Comparison of ENCODE assay signal across 19 cellular contexts in genomic region chr2:18373664-18374063, GRCh38.
DNase-seq lines count a peak whose midpoint lies in the region; ATAC-seq, FAIRE-seq and TF ChIP-seq lines count a peak whose summit lies in the region.
"Had no signal": no experiment of that assay in that cellular context is flagged by ENCODE, and none has a peak within 500 bp of the region (broad histone marks: within the 10 kb centered on the region; RNA-seq: fewer than 3 reads in every experiment).

No MANE protein-coding gene starts in this region.

- H3K79me2 ChIP-seq in endothelial cell of umbilical vein (ENCODE audit: control insufficient read depth, insufficient read depth, low read length), result no peaks in the 10 kb centered on the region

- H3K9ac ChIP-seq in adipocyte (ENCODE audit: low read length) (no peak overlapping the region), endothelial cell of umbilical vein (replicated peaks; ENCODE audit: extremely low read depth, insufficient read depth, low read length) (no peak overlapping the region)

- no peaks in the 10 kb centered on the region for H4K20me1 ChIP-seq in endothelial cell of umbilical vein (replicated peaks; ENCODE audit: control insufficient read depth, extremely low read depth, insufficient read depth, low read length)

- TF ChIP-seq POLR2A in endothelial cell of umbilical vein (IDR thresholded peaks at IDR 0.05; ENCODE audit: low read depth, low read length), result no peak

- no peaks in the 10 kb centered on the region for H3K4me1 ChIP-seq in adipocyte (ENCODE audit: control insufficient read depth, insufficient read depth, low read length)
- H3K4me1 ChIP-seq in endothelial cell of umbilical vein (ENCODE audit: control insufficient read depth, extremely low read depth, insufficient read depth, low read length), result peaks cover 24% of the 10 kb centered on the region

- peak; percentile 62 for FAIRE-seq in endothelial cell of umbilical vein (lab: Jason Lieb, UNC)
- FAIRE-seq: GM18507, GM19239, H54 had no signal

- dilution Hi-C loops in endothelial cell of umbilical vein (cut with MboI; ENCODE audit: extremely low pct_ligation_motif_present, low sequenced_read_pairs), result no loop called here

- POLR2A ChIA-PET in AG04449 (lab: Yijun Ruan, JAX) (no interaction called here), endothelial cell of umbilical vein (lab: Charles Lee) (interaction anchor here (0.6 kb wide), 1 partner anchor 469 kb away, joined by 3 read pairs; no protein-coding TSS in a partner anchor)

- intact Hi-C loops in endothelial cell of umbilical vein (cut with micrococcal nuclease), result loop anchor here (10.0 kb wide), 2 partner anchors 299 to 619 kb away; partner anchors contain the start of genes GEN1 and SMC6

- H3K9me3 ChIP-seq in adipocyte (ENCODE audit: control insufficient read depth, low read length) (no peaks in the 10 kb centered on the region), endothelial cell of umbilical vein (replicated peaks; ENCODE audit: control insufficient read depth, insufficient read depth, low read length) (no peaks in the 10 kb centered on the region)

- H3K4me3 ChIP-seq in AG04449 (ENCODE audit: low read depth, low read length) (no peak overlapping the region), adipocyte (ENCODE audit: low read length) (no peak overlapping the region), endothelial cell of umbilical vein (replicated peaks in 1 of 3; ENCODE audit: insufficient read depth in 1 of 3, low read depth in 1 of 3, low read length in 3 of 3) (no peak overlapping the region)

- CTCF ChIA-PET in AG04449 (lab: Yijun Ruan, JAX) (interaction anchor here (0.7 to 2.5 kb wide), 12 partner anchors 8 to 521 kb away, joined by 3 to 14 read pairs (median 5); no protein-coding TSS in a partner anchor), endothelial cell of umbilical vein (lab: Charles Lee) (interaction anchor here (0.6 to 2.1 kb wide), 6 partner anchors 14 to 195 kb away, joined by 3 to 5 read pairs (median 4); no protein-coding TSS in a partner anchor)

- ATAC-seq in GM21786 (IDR thresholded peaks at IDR 0.05; ENCODE audit: unreplicated experiment) (no peak), GM18861 (IDR thresholded peaks at IDR 0.05; ENCODE audit: unreplicated experiment) (no peak)

- DNase-seq in AG04449 (ENCODE audit: low read depth, low spot score) (peak; percentile 50), adipocyte (ENCODE audit: low read depth) (peak; percentile 28), endothelial cell of umbilical vein (ENCODE audit: low read depth, low spot score) (no peak), myocyte (ENCODE audit: low read depth) (peak; percentile 75), NCI-H2171 treated with DMSO at 0.1 percent for 48 hours (lab: John Stamatoyannopoulos, UW) (no peak), activated gamma-delta T cell (lab: John Stamatoyannopoulos, UW) (no peak)
- DNase-seq: 8988T, GDM1, Karpas-422, NCI-H1694, NCI-H2081, NCI-H446, NCI-H526, SHP77 had no signal

- H3K27me3 ChIP-seq in adipocyte (replicated peaks; ENCODE audit: control insufficient read depth, insufficient read depth, low read length) (no peaks in the 10 kb centered on the region), endothelial cell of umbilical vein (ENCODE audit: control insufficient read depth in 2 of 2, insufficient read depth in 2 of 2, low read length in 2 of 2) (no peaks in the 10 kb centered on the region)

- no peaks in the 10 kb centered on the region for H3K9me1 ChIP-seq in endothelial cell of umbilical vein (replicated peaks; ENCODE audit: control insufficient read depth, extremely low read depth, insufficient read depth, low read length)

- H3K4me2 ChIP-seq in endothelial cell of umbilical vein (ENCODE audit: insufficient read depth, low read length), result no peak overlapping the region

- no peaks in the 10 kb centered on the region for H3K36me3 ChIP-seq in adipocyte (ENCODE audit: control insufficient read depth, insufficient read depth, low read length, severe bottlenecking)
- H3K36me3 ChIP-seq in endothelial cell of umbilical vein (ENCODE audit: control insufficient read depth in 2 of 2, extremely low read depth in 1 of 2, insufficient read depth in 2 of 2, low read length in 2 of 2), result peaks cover 0 to 3% of the 10 kb centered on the region in 2 experiments

- TF ChIP-seq CTCF in AG04449 (IDR thresholded peaks at IDR 0.05; ENCODE audit: insufficient read depth, low read length, missing control alignments), result no peak
- no peak for TF ChIP-seq CTCF in endothelial cell of umbilical vein (IDR thresholded peaks at IDR 0.05; ENCODE audit: extremely low read depth in 1 of 2, insufficient read depth in 1 of 2, low read depth in 1 of 2, low read length in 2 of 2)

- no peak overlapping the region for H3K27ac ChIP-seq in endothelial cell of umbilical vein (ENCODE audit: insufficient read depth, low read depth, low read length)

- BruUV-seq in endothelial cell of umbilical vein (replicated peaks; lab: Mats Ljungman, UMichigan), result no TSS peak

- no peak overlapping the region for H2AFZ ChIP-seq in endothelial cell of umbilical vein (ENCODE audit: low read depth, low read length)

TF ChIP-seq in endothelial cell of umbilical vein, 7 proteins besides CTCF, POLR2A, EP300 and RAD21:
- TF ChIP-seq POLR2AphosphoS5 (IDR thresholded peaks at IDR 0.05; ENCODE audit: insufficient read depth, low read depth, low read length) (no peak), MAX (IDR thresholded peaks at IDR 0.05; ENCODE audit: insufficient read depth, insufficient read length) (no peak), MYC (IDR thresholded peaks at IDR 0.05; ENCODE audit: low read depth, low read length) (no peak), FOS (IDR thresholded peaks at IDR 0.05; ENCODE audit: borderline replicate concordance, insufficient read depth, low read length) (no peak), EZH2 (IDR thresholded peaks at IDR 0.05; ENCODE audit: borderline replicate concordance, low read depth, low read length, severe bottlenecking) (no peak), JUN (IDR thresholded peaks at IDR 0.05; ENCODE audit: borderline replicate concordance, insufficient read depth, insufficient read length, low read depth) (no peak), GATA2 (IDR thresholded peaks at IDR 0.05; ENCODE audit: insufficient read depth, insufficient read length, low read depth, low read length) (no peak)

Comparison
In these comparisons a context has a peak if more than half of its experiments do, and no peak if none do; other contexts are left out.
1. DNase-seq: peak in AG04449 (single experiment), adipocyte (single experiment) and myocyte (single experiment); none in endothelial cell of umbilical vein (single experiment), NCI-H2171 treated with DMSO at 0.1 percent for 48 hours (single experiment) and activated gamma-delta T cell (single experiment).